Comparison of ENCODE assay signal across 26 cellular contexts in genomic region chr18:11496561-11497172, GRCh38.
DNase-seq lines count a peak whose midpoint lies in the region; ATAC-seq, FAIRE-seq and TF ChIP-seq lines count a peak whose summit lies in the region.
"Had no signal": no experiment of that assay in that cellular context is flagged by ENCODE, and none has a peak within 500 bp of the region (broad histone marks: within the 10 kb centered on the region; RNA-seq: fewer than 3 reads in every experiment).

No MANE protein-coding gene starts in this region.

- 75% methylated on average over 5 of the region's 6 CpGs for WGBS in mesenchymal stem cell
- WGBS in esophagus squamous epithelium, 2 donors: 77 to 82% methylated on average over 6 of the region's 6 CpGs

- H3K4ac ChIP-seq in mesenchymal stem cell (ENCODE audit: low read depth in 1 of 2, low read length in 2 of 2): no peak overlapping the region

- no peaks in the 10 kb centered on the region for H3K36me3 Mint-ChIP-seq in glutamatergic neuron (ENCODE audit: unreplicated experiment)
- H3K36me3 Mint-ChIP-seq: CD8-positive, alpha-beta T cell had no signal

- H2AK5ac ChIP-seq in mesenchymal stem cell (ENCODE audit: low read length, severe bottlenecking): peak overlapping the region; percentile 26

- H3K79me2 ChIP-seq in DND-41 (ENCODE audit: insufficient read depth, low read length): no peaks in the 10 kb centered on the region

- FAIRE-seq in GM19239 (lab: Jason Lieb, UNC): no peak
- FAIRE-seq: GM12892, GM18507, H1, HepG2, K562 had no signal

- no peak for TF ChIP-seq CTCF in DND-41 (IDR thresholded peaks at IDR 0.05; ENCODE audit: borderline replicate concordance, extremely low read depth, low read length, poor library complexity, severe bottlenecking)
- TF ChIP-seq CTCF in glutamatergic neuron (IDR thresholded peaks at IDR 0.05; ENCODE audit: partially characterized antibody, unreplicated experiment): no peak
- TF ChIP-seq CTCF in esophagus squamous epithelium (IDR thresholded peaks at IDR 0.05): no peak

- H3K18ac ChIP-seq in mesenchymal stem cell (ENCODE audit: low read depth in 1 of 2, low read length in 2 of 2): no peak overlapping the region

- H3K27me3 ChIP-seq in DND-41 (ENCODE audit: insufficient read depth, low read length, poor library complexity): no peaks in the 10 kb centered on the region
- H3K27me3 ChIP-seq in mesenchymal stem cell (ENCODE audit: control insufficient read depth in 1 of 2, insufficient read depth in 1 of 2, low read length in 2 of 2): no peaks in the 10 kb centered on the region
- peaks cover 0 to 6% (median 0%) of the 10 kb centered on the region in 4 donors for H3K27me3 ChIP-seq in esophagus squamous epithelium
- H3K27me3 ChIP-seq: Peyer's patch, SJSA1 had no signal

- no peak overlapping the region for H3K27ac Mint-ChIP-seq in glutamatergic neuron (ENCODE audit: unreplicated experiment)
- H3K27ac Mint-ChIP-seq: CD8-positive, alpha-beta T cell had no signal

- ATAC-seq in DND-41 (ENCODE audit: insufficient read depth, low read depth): 0 out of 3 replicates have a peak, but pooled peaks have one; percentile 22
- no peak for ATAC-seq in HG03039 (IDR thresholded peaks at IDR 0.05; ENCODE audit: unreplicated experiment)
- ATAC-seq: CD8-positive, alpha-beta T cell; HepG2; K562 had no signal

- peaks cover 5% of the 10 kb centered on the region for H3K4me1 Mint-ChIP-seq in glutamatergic neuron (ENCODE audit: low read depth, unreplicated experiment)

- no peak overlapping the region for H2BK5ac ChIP-seq in mesenchymal stem cell (ENCODE audit: low read depth, low read length, poor library complexity, severe bottlenecking)

- H3K4me2 ChIP-seq in DND-41 (ENCODE audit: insufficient read depth, low read length) (no peak overlapping the region), mesenchymal stem cell (ENCODE audit: low read length, poor library complexity, severe bottlenecking) (no peak overlapping the region)

- H3K27me3 Mint-ChIP-seq in glutamatergic neuron (ENCODE audit: unreplicated experiment): no peaks in the 10 kb centered on the region

- H3K4me3 Mint-ChIP-seq in glutamatergic neuron (ENCODE audit: unreplicated experiment): no peak overlapping the region
- H3K4me3 Mint-ChIP-seq: CD8-positive, alpha-beta T cell had no signal

- H2AFZ ChIP-seq in DND-41 (ENCODE audit: low read depth, low read length): no peak overlapping the region
- H2AFZ ChIP-seq in mesenchymal stem cell (ENCODE audit: low read depth, low read length): no peak overlapping the region

- H2BK120ac ChIP-seq in mesenchymal stem cell (ENCODE audit: low read depth, low read length): no peak overlapping the region

- no peak overlapping the region for H4K8ac ChIP-seq in mesenchymal stem cell (ENCODE audit: low read length)

- no peak overlapping the region for H4K91ac ChIP-seq in mesenchymal stem cell (ENCODE audit: low read length)

- intact Hi-C loops in esophagus squamous epithelium (cut with DNase I): loop anchor here (10.0 kb wide), 1 partner anchor 62 kb away; no protein-coding TSS in a partner anchor

- H3K79me1 ChIP-seq in mesenchymal stem cell (replicated peaks; ENCODE audit: low read length, poor library complexity, severe bottlenecking): no peaks in the 10 kb centered on the region

- H3K27ac ChIP-seq in DND-41 (ENCODE audit: low read length) (no peak overlapping the region), mesenchymal stem cell (ENCODE audit: low read length, poor library complexity, severe bottlenecking) (no peak overlapping the region), esophagus squamous epithelium (no peak overlapping the region)
- H3K27ac ChIP-seq: HL-60, Peyer's patch, SJSA1 had no signal

- H3K4me3 ChIP-seq in DND-41 (ENCODE audit: low read depth in 1 of 2, low read length in 2 of 2) (no peak overlapping the region), mesenchymal stem cell (ENCODE audit: insufficient read depth in 1 of 2, low read depth in 1 of 2, low read length in 2 of 2) (no peak overlapping the region), esophagus squamous epithelium (no peak overlapping the region)
- H3K4me3 ChIP-seq: K562, Peyer's patch, SJSA1 had no signal

- H4K20me1 ChIP-seq in DND-41 (ENCODE audit: insufficient read depth, low read length): no peaks in the 10 kb centered on the region

- H3K9me3 ChIP-seq in DND-41 (ENCODE audit: insufficient read depth, low read length, severe bottlenecking) (no peaks in the 10 kb centered on the region), mesenchymal stem cell (ENCODE audit: control insufficient read depth, low read length) (no peaks in the 10 kb centered on the region), esophagus squamous epithelium (no peaks in the 10 kb centered on the region)
- H3K9me3 ChIP-seq: Peyer's patch, SJSA1 had no signal

- H2BK15ac ChIP-seq in mesenchymal stem cell (ENCODE audit: low read depth, poor library complexity, severe bottlenecking): no peak overlapping the region

- no peak for TF ChIP-seq POLR2A in esophagus squamous epithelium (IDR thresholded peaks at IDR 0.05)

- H3K9ac ChIP-seq in DND-41 (ENCODE audit: low read depth, low read length) (no peak overlapping the region), mesenchymal stem cell (ENCODE audit: low read length) (no peak overlapping the region)

- H2BK12ac ChIP-seq in mesenchymal stem cell (ENCODE audit: low read length in 2 of 2): no peak overlapping the region

- H3K23ac ChIP-seq in mesenchymal stem cell (ENCODE audit: low read length in 2 of 2): no peak overlapping the region

- H3K4me1 ChIP-seq in DND-41 (ENCODE audit: insufficient read depth, low read length): peaks cover 7% of the 10 kb centered on the region; the same call in 1 of the 2 replicates
- H3K4me1 ChIP-seq in mesenchymal stem cell (ENCODE audit: control insufficient read depth, insufficient read depth, low read depth, low read length): peaks cover 10% of the 10 kb centered on the region
- peaks cover 0 to 7% (median 0%) of the 10 kb centered on the region in 3 donors for H3K4me1 ChIP-seq in esophagus squamous epithelium
- H3K4me1 ChIP-seq: Peyer's patch had no signal

- no peak overlapping the region for H3K14ac ChIP-seq in mesenchymal stem cell (ENCODE audit: low read length in 2 of 2)

- peak; percentile 43 for DNase-seq in DMS 273 (lab: John Stamatoyannopoulos, UW; ENCODE audit: unreplicated experiment)
- DNase-seq in DND-41: no peak
- DNase-seq in M059J (ENCODE audit: low read depth): peak; percentile 73
- no peak for DNase-seq in mesenchymal stem cell
- DNase-seq in glutamatergic neuron: no peak
- no peak for DNase-seq in GM19239 (ENCODE audit: insufficient read length, low spot score)
- DNase-seq in esophagus squamous epithelium (lab: John Stamatoyannopoulos, UW): no peak
- DNase-seq: C1 segment of cervical spinal cord; CD8-positive, alpha-beta T cell; MM.1S; NCI-H1092; NCI-H1436; NCI-H187 treated with DMSO at 0.1 percent for 48 hours; NCI-H226; NCI-H510A treated with DMSO at 0.1 percent for 48 hours; NCI-H82; Peyer's patch; T-helper 1 cell had no signal

- H3K36me3 ChIP-seq in DND-41 (ENCODE audit: insufficient read depth, low read length): no peaks in the 10 kb centered on the region
- H3K36me3 ChIP-seq in mesenchymal stem cell (ENCODE audit: control insufficient read depth in 1 of 2, insufficient read depth in 2 of 2, low read depth in 1 of 2, low read length in 2 of 2): no peaks in the 10 kb centered on the region
- H3K36me3 ChIP-seq in esophagus squamous epithelium: no peaks in the 10 kb centered on the region
- H3K36me3 ChIP-seq: Peyer's patch, SJSA1 had no signal

- peaks cover 4% of the 10 kb centered on the region for H3K9me3 Mint-ChIP-seq in glutamatergic neuron (ENCODE audit: unreplicated experiment)
- H3K9me3 Mint-ChIP-seq: CD8-positive, alpha-beta T cell had no signal

Comparison
In these comparisons a context has a peak if more than half of its experiments do, and no peak if none do; other contexts are left out.
1. DNase-seq: peak in DMS 273 (single experiment) and M059J (single experiment); none in DND-41 (single experiment), mesenchymal stem cell (single experiment), glutamatergic neuron (single experiment), GM19239 (single experiment) and esophagus squamous epithelium (single experiment).